In genomic region chr6:378958-379366, GRCh38 we compare ENCODE assay signal across 27 cellular contexts. TPM values are rescaled to one million over a fixed set of nuclear protein-coding genes. Genes with fewer than 3 reads are reported as not detected.
DNase-seq lines count a peak whose midpoint lies in the region; ATAC-seq, FAIRE-seq and TF ChIP-seq lines count a peak whose summit lies in the region.
"Had no signal": no experiment of that assay in that cellular context is flagged by ENCODE, and none has a peak within 500 bp of the region (broad histone marks: within the 10 kb centered on the region; RNA-seq: fewer than 3 reads in every experiment).

No MANE protein-coding gene starts in this region.

- WGBS in HepG2 (ENCODE audit: low lambda C conversion rate), result 45% methylated on average over 8 of the region's 8 CpGs
- WGBS in prostate gland, result 76% methylated on average over 8 of the region's 8 CpGs

- H3K4me2 ChIP-seq in HepG2 (ENCODE audit: low read depth, low read length), result no peak overlapping the region
- H3K4me2 ChIP-seq: GM23338 had no signal

- no peak overlapping the region for H2AFZ ChIP-seq in HepG2 (ENCODE audit: low read length)
- H2AFZ ChIP-seq: GM23338 had no signal

- H3K27ac ChIP-seq in HepG2 (ENCODE audit: extremely low read length, insufficient read depth, low read length), result no peak overlapping the region
- H3K27ac ChIP-seq in prostate gland, result no peak overlapping the region
- H3K27ac ChIP-seq: brain microvascular endothelial cell, colonic mucosa, heart right ventricle, left ventricle myocardium inferior, VCaP had no signal

- BruUV-seq in HepG2 (replicated peaks; lab: Mats Ljungman, UMichigan), result no TSS peak

- no peak for TF ChIP-seq RAD21 in HepG2 (CRISPR knock-in tag; IDR thresholded peaks at IDR 0.05)

- no peaks in the 10 kb centered on the region for H3K79me2 ChIP-seq in HepG2 (ENCODE audit: insufficient read depth, low read length)

- no peaks in the 10 kb centered on the region for H3K36me3 ChIP-seq in HepG2 (replicated peaks in 1 of 2; ENCODE audit: control insufficient read depth in 1 of 2, insufficient read depth in 2 of 2, low read length in 2 of 2)
- no peaks in the 10 kb centered on the region for H3K36me3 ChIP-seq in prostate gland
- H3K36me3 ChIP-seq: brain microvascular endothelial cell, colonic mucosa, heart right ventricle, left ventricle myocardium inferior, spleen had no signal

- CTCF ChIA-PET in HepG2 (lab: Yijun Ruan, JAX; ENCODE audit: low intra/inter-chr PET ratio, low total read pairs), result no interaction called here

- H3K27me3 ChIP-seq in HepG2 (ENCODE audit: control insufficient read depth in 1 of 2, insufficient read depth in 2 of 2, low read length in 2 of 2) (peaks cover 17 to 91% of the 10 kb centered on the region in 2 experiments), prostate gland (replicated peaks; ENCODE audit: insufficient read depth) (no peaks in the 10 kb centered on the region)
- H3K27me3 ChIP-seq: colonic mucosa had no signal

- in situ Hi-C loops in HepG2 (cut with HindIII; ENCODE audit: extremely low pct_ligation_motif_present, low pct_unique_long_range_greater_than_20kb), result no loop called here

- TF ChIP-seq EP300 in HepG2 (IDR thresholded peaks at IDR 0.05; ENCODE audit: low read depth in 2 of 2, low read length in 2 of 2) (no peak), HepG2 (CRISPR knock-in tag; IDR thresholded peaks at IDR 0.05; ENCODE audit: borderline replicate concordance) (no peak)

- intact Hi-C loops in Right ventricle myocardium inferior (cut with DNase I) (loop anchor here (5.0 kb wide), 1 partner anchor 82 kb away; no protein-coding TSS in a partner anchor), left cardiac atrium (cut with DNase I) (no loop called here), HepG2 (cut with micrococcal nuclease; ENCODE audit: unreplicated experiment) (no loop called here), posterior cingulate gyrus (cut with DNase I) (no loop called here), prostate gland (cut with DNase I) (no loop called here)

- TF ChIP-seq CTCF in HepG2 (CRISPR knock-in tag; IDR thresholded peaks at IDR 0.05) (no peak), prostate gland (IDR thresholded peaks at IDR 0.05) (no peak)

- FAIRE-seq in HepG2 (lab: Jason Lieb, UNC), result no peak

- H3K9ac ChIP-seq in HepG2 (ENCODE audit: insufficient read depth, low read depth, low read length), result no peak overlapping the region

- POLR2A ChIA-PET in HepG2 (lab: Yijun Ruan, JAX), result no interaction called here

- DNase-seq in Right ventricle myocardium inferior (ENCODE audit: missing footprints) (no peak), left cardiac atrium (no peak), HepG2 (ENCODE audit: low spot score) (no peak), posterior cingulate gyrus (no peak), prostate gland (ENCODE audit: low spot score) (no peak)
- DNase-seq: 8988T; activated CD8-positive, alpha-beta memory T cell treated with anti-CD3 and anti-CD28 coated beads, Interleukin-2, amount 50 U/mL, for 48 hours; AML-193; brain microvascular endothelial cell; colonic mucosa; DMS79; heart right ventricle; IMR-90; left ventricle myocardium inferior; midbrain; NCI-H1436 treated with DMSO at 0.1 percent for 48 hours; NCI-H526; SIG-M5; T-helper 2 cell had no signal

- TF ChIP-seq POLR2A in HepG2 (IDR thresholded peaks at IDR 0.05; ENCODE audit: insufficient read depth in 1 of 2, low read depth in 2 of 2, low read length in 2 of 2) (no peak), prostate gland (IDR thresholded peaks at IDR 0.05) (no peak)

- H3K4me3 ChIP-seq in HepG2 (replicated peaks in 1 of 3; ENCODE audit: insufficient read depth in 1 of 3, low read depth in 2 of 3, low read length in 3 of 3) (no peak overlapping the region), prostate gland (no peak overlapping the region)
- H3K4me3 ChIP-seq: colonic mucosa, GM23338, heart right ventricle, left ventricle myocardium inferior had no signal

- H3K4me1 ChIP-seq in HepG2 (ENCODE audit: insufficient read depth, low read length) (no peaks in the 10 kb centered on the region), prostate gland (replicated peaks) (no peaks in the 10 kb centered on the region)
- H3K4me1 ChIP-seq: colonic mucosa had no signal

- H4K20me1 ChIP-seq in HepG2 (ENCODE audit: insufficient read depth, low read length), result no peaks in the 10 kb centered on the region; the same call in 1 of the 2 replicates

- peak; percentile 11 for ATAC-seq in Right ventricle myocardium inferior
- ATAC-seq in left cardiac atrium, result no peak
- ATAC-seq in HG03571 (IDR thresholded peaks at IDR 0.05; ENCODE audit: unreplicated experiment), result peak; percentile 11
- ATAC-seq in HepG2, result peak; percentile 12; the same call in 1 of the 3 replicates
- ATAC-seq in GM18870 (IDR thresholded peaks at IDR 0.05; ENCODE audit: unreplicated experiment), result no peak
- no peak for ATAC-seq in HG03469 (IDR thresholded peaks at IDR 0.05; ENCODE audit: unreplicated experiment)
- ATAC-seq: GM23338 had no signal

- H3K9me3 ChIP-seq in HepG2 (ENCODE audit: low read length), result no peaks in the 10 kb centered on the region
- H3K9me3 ChIP-seq in prostate gland, result no peaks in the 10 kb centered on the region
- H3K9me3 ChIP-seq: colonic mucosa, heart right ventricle, left ventricle myocardium inferior had no signal

TF ChIP-seq in HepG2, 621 proteins besides CTCF, POLR2A, EP300 and RAD21:
- TF ChIP-seq U2AF2 (IDR thresholded peaks at IDR 0.05; ENCODE audit: low read depth, low read length) (no peak), ZXDC (CRISPR knock-in tag; IDR thresholded peaks at IDR 0.05) (0 out of 2 replicates have a peak, but pooled peaks have one; percentile 45)

RNA-seq across cellular contexts. Expression of gene IRF4, which starts 12.6 kb away (rescaled TPM):
- 0.68 TPM for total RNA-seq in Right ventricle myocardium inferior
- 1 to 10 TPM in 1 of 2 donors, under 1 TPM in 1; 0.65 to 1.6 TPM for total RNA-seq in left cardiac atrium
- total RNA-seq in HepG2 (2016; rRNA removed; fragmentation: Illumina TruSeq; extraction: Trizol), result 0.07 and 0.09 TPM in 2 replicates
- not detected in 2 replicates for total RNA-seq in HepG2 (2016; cell fraction: cytosol; rRNA removed; fragmentation: Illumina TruSeq; extraction: Trizol; ENCODE audit: low read depth)
- total RNA-seq in HepG2 (2016; cell fraction: insoluble cytoplasmic fraction; rRNA removed; fragmentation: Illumina TruSeq; extraction: Trizol), result 0.06 and 0.13 TPM in 2 replicates
- total RNA-seq in HepG2 (2016; cell fraction: membrane; rRNA removed; fragmentation: Illumina TruSeq; extraction: Trizol), result 0.19 and 0.21 TPM in 2 replicates
- 0.09 TPM in 1 of 2 replicates, not detected in the other for total RNA-seq in HepG2 (2016; cell fraction: nucleus; rRNA removed; fragmentation: Illumina TruSeq; extraction: Trizol)
- 0.07 TPM in 2 replicates for polyA plus RNA-seq in HepG2 (2011; rRNA removed)
- polyA plus RNA-seq in HepG2 (2011; cell fraction: cytosol; rRNA removed), result 0.04 and 0.24 TPM in 2 replicates
- polyA plus RNA-seq in HepG2 (2011; cell fraction: nucleus; rRNA removed), result 0.16 and 0.51 TPM in 2 replicates
- 0.04 and 0.11 TPM in 2 replicates for polyA plus RNA-seq in HepG2 (2012)
- polyA plus RNA-seq in HepG2 (2016; cell fraction: cytosol; fragmentation: Illumina TruSeq; extraction: Trizol; ENCODE audit: low read depth), result not detected in 2 replicates
- 0.09 and 0.10 TPM in 2 replicates for polyA plus RNA-seq in HepG2 (2016; cell fraction: insoluble cytoplasmic fraction; fragmentation: Illumina TruSeq; extraction: Trizol; ENCODE audit: low read depth)
- polyA plus RNA-seq in HepG2 (2016; cell fraction: membrane; fragmentation: Illumina TruSeq; extraction: Trizol; ENCODE audit: low read depth), result 0.03 and 0.05 TPM in 2 replicates
- 0.11 and 0.30 TPM in 2 replicates for polyA plus RNA-seq in HepG2 (2016; cell fraction: nucleus; fragmentation: Illumina TruSeq; extraction: Trizol; ENCODE audit: insufficient read depth, low read depth)
- polyA minus RNA-seq in HepG2 (2011; rRNA and poly(A)+ RNA removed; ENCODE audit: low replicate concordance), result 0.72 TPM in 1 of 2 replicates, not detected in the other
- polyA minus RNA-seq in HepG2 (2011; cell fraction: cytosol; rRNA and poly(A)+ RNA removed), result not detected in 2 replicates
- polyA minus RNA-seq in HepG2 (2011; cell fraction: nucleus; rRNA and poly(A)+ RNA removed), result 0.12 and 0.13 TPM in 2 replicates
- 1 to 10 TPM in 1 of 2 donors, under 1 TPM in 1; 0.77 to 1.6 TPM for total RNA-seq in prostate gland
- total RNA-seq: IMR-90, MCF 10A, renal cortical epithelial cell had no signal
- polyA plus RNA-seq: IMR-90 had no signal

Comparison
In these comparisons a context has a peak if more than half of its experiments do, and no peak if none do; other contexts are left out.
1. ATAC-seq: peak in Right ventricle myocardium inferior (single experiment), HG03571 (single experiment) and HepG2 (single experiment); none in left cardiac atrium (0 of 2), GM18870 (single experiment) and HG03469 (single experiment).